8 cellular contexts compared by ENCODE assay signal in the genomic region with DNA sequence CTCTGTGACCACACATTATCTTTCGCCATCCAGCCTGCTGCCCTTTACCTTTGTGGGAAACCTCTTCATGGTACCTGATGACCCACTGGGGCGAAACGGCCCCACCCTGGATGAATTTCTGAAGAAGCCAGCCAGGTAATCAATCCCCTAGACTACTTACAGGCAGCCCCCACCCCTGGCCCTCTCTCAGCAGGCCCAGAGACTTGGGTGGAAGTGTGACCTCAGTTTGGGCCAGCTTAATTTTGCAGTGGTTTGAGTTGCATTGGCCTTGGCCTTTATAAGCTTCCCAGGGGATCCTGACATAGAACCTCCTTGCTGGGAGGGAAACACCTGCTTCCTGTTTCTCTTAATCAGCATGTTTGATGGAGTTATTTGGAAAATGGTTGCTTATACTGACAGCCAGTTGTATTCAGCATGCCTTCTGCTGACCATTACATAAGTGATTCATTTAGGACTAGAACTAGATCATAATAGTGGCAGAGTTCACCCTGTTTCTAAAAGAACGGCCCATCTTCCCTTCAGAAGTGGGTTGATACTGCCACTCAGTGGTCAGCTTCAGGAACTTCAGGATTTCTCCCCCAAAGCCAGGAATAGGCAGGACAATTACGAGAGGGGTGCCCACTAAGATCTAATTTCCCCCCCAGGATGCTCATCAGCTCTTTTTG. TPM values are rescaled to one million over a fixed set of nuclear protein-coding genes. Genes with fewer than 3 reads are reported as not detected.
DNase-seq lines count a peak whose midpoint lies in the region; ATAC-seq and TF ChIP-seq lines count a peak whose summit lies in the region.

No MANE protein-coding gene starts in this region.

- H3K4me1 ChIP-seq in prostate gland (replicated peaks) = peaks cover 20% of the 10 kb centered on the region

- H3K36me3 Mint-ChIP-seq in activated naive CD8-positive, alpha-beta T cell treated with anti-CD3 and anti-CD28 coated beads, Interleukin-2, amount 50 U/mL, for 24 hours (ENCODE audit: low read depth) = peaks cover 51% of the 10 kb centered on the region
- H3K36me3 Mint-ChIP-seq in glutamatergic neuron (ENCODE audit: unreplicated experiment) = no peaks in the 10 kb centered on the region

- no peaks in the 10 kb centered on the region for H3K27me3 ChIP-seq in prostate gland (replicated peaks; ENCODE audit: insufficient read depth)

- no peak for TF ChIP-seq POLR2A in prostate gland (IDR thresholded peaks at IDR 0.05)

- no peak overlapping the region for H3K4me3 ChIP-seq in prostate gland

- peak overlapping the region; percentile 74 for H3K27ac Mint-ChIP-seq in activated naive CD8-positive, alpha-beta T cell treated with anti-CD3 and anti-CD28 coated beads, Interleukin-2, amount 50 U/mL, for 24 hours
- no peak overlapping the region for H3K27ac Mint-ChIP-seq in glutamatergic neuron (ENCODE audit: unreplicated experiment)

- no peaks in the 10 kb centered on the region for H3K9me3 Mint-ChIP-seq in activated naive CD8-positive, alpha-beta T cell treated with anti-CD3 and anti-CD28 coated beads, Interleukin-2, amount 50 U/mL, for 24 hours
- peaks cover 4% of the 10 kb centered on the region for H3K9me3 Mint-ChIP-seq in glutamatergic neuron (ENCODE audit: unreplicated experiment)

- no peaks in the 10 kb centered on the region for H3K9me3 ChIP-seq in prostate gland

- H3K36me3 ChIP-seq in prostate gland = peaks cover 3 to 19% of the 10 kb centered on the region in 2 donors

- peak; percentile 38 for ATAC-seq in HG03521 (IDR thresholded peaks at IDR 0.05; ENCODE audit: unreplicated experiment)
- peak; percentile 17 for ATAC-seq in activated naive CD8-positive, alpha-beta T cell treated with anti-CD3 and anti-CD28 coated beads, Interleukin-2, amount 50 U/mL, for 24 hours

- DNase-seq in activated CD8-positive, alpha-beta memory T cell treated with anti-CD3 and anti-CD28 coated beads for 24 hours = peak; percentile 56
- DNase-seq in activated CD8-positive, alpha-beta memory T cell treated with anti-CD3 and anti-CD28 coated beads, Interleukin-2, amount 50 U/mL, for 48 hours = no peak
- DNase-seq in NCI-H82 (lab: John Stamatoyannopoulos, UW) = peak; percentile 70
- DNase-seq in activated naive CD8-positive, alpha-beta T cell treated with anti-CD3 and anti-CD28 coated beads, Interleukin-2, amount 50 U/mL, for 24 hours = peak; percentile 36
- peak; percentile 39 for DNase-seq in glutamatergic neuron
- DNase-seq in prostate gland (ENCODE audit: low spot score) = no peak
- no peak for DNase-seq in NCI-H128 (lab: John Stamatoyannopoulos, UW; ENCODE audit: unreplicated experiment)

- H3K27me3 Mint-ChIP-seq in activated naive CD8-positive, alpha-beta T cell treated with anti-CD3 and anti-CD28 coated beads, Interleukin-2, amount 50 U/mL, for 24 hours = no peaks in the 10 kb centered on the region
- H3K27me3 Mint-ChIP-seq in glutamatergic neuron (ENCODE audit: unreplicated experiment) = peaks cover 4% of the 10 kb centered on the region

- peaks cover 57% of the 10 kb centered on the region for H3K4me1 Mint-ChIP-seq in activated naive CD8-positive, alpha-beta T cell treated with anti-CD3 and anti-CD28 coated beads, Interleukin-2, amount 50 U/mL, for 24 hours
- peaks cover 3% of the 10 kb centered on the region for H3K4me1 Mint-ChIP-seq in glutamatergic neuron (ENCODE audit: low read depth, unreplicated experiment)

- 53% methylated on average over 5 of the region's 5 CpGs for WGBS in prostate gland

- H3K27ac ChIP-seq in prostate gland = peak overlapping the region; percentile 30 to 44

- TF ChIP-seq CTCF in glutamatergic neuron (IDR thresholded peaks at IDR 0.05; ENCODE audit: partially characterized antibody, unreplicated experiment) (peak; percentile 76), prostate gland (IDR thresholded peaks at IDR 0.05) (peak; percentile 68 to 89 (median 76))

- intact Hi-C loops in prostate gland (cut with DNase I) = loop anchor here (2.0 kb wide), 1 partner anchor 104 kb away; no protein-coding TSS in a partner anchor

- H3K4me3 Mint-ChIP-seq in activated naive CD8-positive, alpha-beta T cell treated with anti-CD3 and anti-CD28 coated beads, Interleukin-2, amount 50 U/mL, for 24 hours = no peak overlapping the region
- no peak overlapping the region for H3K4me3 Mint-ChIP-seq in glutamatergic neuron (ENCODE audit: unreplicated experiment)

RNA-seq across cellular contexts. Expression of gene SDR39U1, which starts 6.1 kb away (rescaled TPM):
- total RNA-seq in glutamatergic neuron (ENCODE audit: unreplicated experiment) = 70.4 TPM
- 10 to 100 TPM; 49.5 to 64.4 TPM for total RNA-seq in prostate gland

RNA-seq across cellular contexts. Expression of gene KHNYN, which starts 6.7 kb away (rescaled TPM):
- total RNA-seq in glutamatergic neuron (ENCODE audit: unreplicated experiment) (28.9 TPM), prostate gland (10 to 100 TPM; 57.0 to 91.2 TPM)

RNA-seq across cellular contexts. Expression of gene CBLN3, which starts 7.0 kb away (rescaled TPM):
- total RNA-seq in glutamatergic neuron (ENCODE audit: unreplicated experiment) (0.51 TPM), prostate gland (10 to 100 TPM in 1 of 2 donors, 1 to 10 TPM in 1; 2.4 to 11.1 TPM)

RNA-seq across cellular contexts. Expression of gene NYNRIN, which starts 37.7 kb away (rescaled TPM):
- total RNA-seq in glutamatergic neuron (ENCODE audit: unreplicated experiment) = 33.5 TPM
- total RNA-seq in prostate gland = 10 to 100 TPM; 10.5 to 26.5 TPM

Comparison
In these comparisons a context has a peak if more than half of its experiments do, and no peak if none do; other contexts are left out.
1. DNase-seq: peak in activated CD8-positive, alpha-beta memory T cell treated with anti-CD3 and anti-CD28 coated beads for 24 hours (single experiment), NCI-H82 (single experiment), activated naive CD8-positive, alpha-beta T cell treated with anti-CD3 and anti-CD28 coated beads, Interleukin-2, amount 50 U/mL, for 24 hours (single experiment) and glutamatergic neuron (single experiment); none in activated CD8-positive, alpha-beta memory T cell treated with anti-CD3 and anti-CD28 coated beads, Interleukin-2, amount 50 U/mL, for 48 hours (single experiment), prostate gland (single experiment) and NCI-H128 (single experiment).